In genomic region chr17:6474906-6475305, GRCh38 we compare ENCODE assay signal across 27 cellular contexts. TPM values are rescaled to one million over a fixed set of nuclear protein-coding genes. Genes with fewer than 3 reads are reported as not detected.
DNase-seq lines count a peak whose midpoint lies in the region; ATAC-seq lines count a peak whose summit lies in the region.
"Had no signal": no experiment of that assay in that cellular context is flagged by ENCODE, and none has a peak within 500 bp of the region (broad histone marks: within the 10 kb centered on the region; RNA-seq: fewer than 3 reads in every experiment).

No MANE protein-coding gene starts in this region.

- peak; percentile 35 for DNase-seq in DMS 273 (lab: John Stamatoyannopoulos, UW; ENCODE audit: unreplicated experiment)
- DNase-seq in DMS 273 treated with DMSO at 0.1 percent for 48 hours (lab: John Stamatoyannopoulos, UW): no peak
- peak; percentile 59 for DNase-seq in cerebellum (ENCODE audit: low spot score)
- DNase-seq in islet precursor cell: peak; percentile 89
- peak; percentile 25 for DNase-seq in skeletal muscle cell (ENCODE audit: low read depth)
- no peak for DNase-seq in DMS153 treated with DMSO at 0.1 percent for 48 hours (lab: John Stamatoyannopoulos, UW; ENCODE audit: unreplicated experiment)
- DNase-seq in activated CD4-positive, alpha-beta T cell treated with anti-CD3 and anti-CD28 coated beads for 4 hours: no peak
- DNase-seq: activated CD4-positive, alpha-beta T cell treated with anti-CD3 and anti-CD28 coated beads, Interleukin-2, amount 50 U/mL, for 1 hour; activated naive CD4-positive, alpha-beta T cell; activated T-cell treated with anti-CD3 and anti-CD28 coated beads, Interleukin-2, amount 50 U/mL, for 72 hours; Calu3; cortex of kidney; effector memory CD8-positive, alpha-beta T cell; MV-4-11; NCI-H524 treated with DMSO at 0.1 percent for 48 hours; right lobe of liver; stimulated activated CD4-positive, alpha-beta T cell treated with anti-CD3 and anti-CD28 coated beads, Interleukin-15, amount 100 ng/mL, for 24 hours; stimulated activated naive CD4-positive, alpha-beta T cell treated with Interleukin-2 at 50 U/mL for 16 hours; uterus had no signal

- H3K4me3 ChIP-seq in skeletal muscle cell (ENCODE audit: low read depth, low read length): no peak overlapping the region
- H3K4me3 ChIP-seq: GM23338, right lobe of liver, thoracic aorta, uterus had no signal

- ATAC-seq in GM19463 (IDR thresholded peaks at IDR 0.05; ENCODE audit: unreplicated experiment): no peak
- ATAC-seq: activated T-cell treated with anti-CD3 and anti-CD28 coated beads, Interleukin-2, amount 50 U/mL, for 72 hours; effector memory CD8-positive, alpha-beta T cell; GM23338; right lobe of liver had no signal

RNA-seq across cellular contexts. Expression of gene PIMREG, which starts 30.7 kb away (rescaled TPM):
- total RNA-seq in cerebellum: 13.5 TPM
- total RNA-seq: thoracic aorta had no signal

RNA-seq across cellular contexts. Expression of gene AIPL1, which starts 40.0 kb away (rescaled TPM):
- total RNA-seq in cerebellum: 0.91 TPM
- total RNA-seq: activated T-cell treated with anti-CD3 and anti-CD28 coated beads, Interleukin-2, amount 50 U/mL, for 72 hours; Calu3; Daoy; fibroblast of lung; glomerular endothelial cell; kidney; lower leg skin; right lobe of liver; thoracic aorta; uterus had no signal

Comparison
In these comparisons a context has a peak if more than half of its experiments do, and no peak if none do; other contexts are left out.
1. DNase-seq: peak in DMS 273 (single experiment), cerebellum (single experiment), islet precursor cell (single experiment) and skeletal muscle cell (single experiment); none in DMS 273 treated with DMSO at 0.1 percent for 48 hours (single experiment), DMS153 treated with DMSO at 0.1 percent for 48 hours (single experiment) and activated CD4-positive, alpha-beta T cell treated with anti-CD3 and anti-CD28 coated beads for 4 hours (0 of 2).